Comparison of ENCODE assay signal across 30 cellular contexts in the genomic region with DNA sequence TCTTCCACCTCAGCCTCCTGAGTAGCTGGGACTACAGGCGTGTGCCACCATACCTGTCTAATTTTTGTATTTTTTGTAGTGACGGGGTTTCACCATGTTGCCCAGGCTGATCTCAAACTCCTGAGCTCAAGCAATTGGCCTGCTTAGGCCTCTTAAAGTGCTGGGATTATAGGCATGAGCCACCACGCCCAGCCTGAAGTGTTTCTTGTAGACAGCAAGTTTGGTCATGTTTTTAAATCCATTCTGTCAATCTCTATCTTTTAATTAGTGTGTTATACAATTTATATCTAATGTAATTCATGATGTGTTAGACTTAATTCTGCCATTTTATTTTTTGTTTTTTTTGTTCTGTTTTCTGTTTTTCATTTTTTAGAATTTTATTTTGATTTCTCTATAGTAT.
"Had no signal": no experiment of that assay in that cellular context is flagged by ENCODE, and none has a peak within 500 bp of the region (broad histone marks: within the 10 kb centered on the region; RNA-seq: fewer than 3 reads in every experiment).

No MANE protein-coding gene starts in this region.

- H3K9me3 ChIP-seq: ascending aorta, body of pancreas had no signal

- H3K4me1 ChIP-seq: ascending aorta, body of pancreas had no signal

- DNase-seq: activated CD4-positive, alpha-beta memory T cell treated with anti-CD3 and anti-CD28 coated beads, Interleukin-2, amount 10 ng/mL, durations not matched to agents 7 days and 5 days; activated CD4-positive, alpha-beta T cell treated with anti-CD3 and anti-CD28 coated beads for 36 hours; activated CD4-positive, alpha-beta T cell treated with anti-CD3 and anti-CD28 coated beads, Interleukin-2, amount 50 U/mL, for 1 hour; activated effector memory CD4-positive, alpha-beta T cell treated with anti-CD3 and anti-CD28 coated beads, Interleukin-2, amount 50 U/mL, for 16 hours; activated naive CD4-positive, alpha-beta T cell treated with Interleukin-2 at 50 U/mL for 16 hours; activated naive CD8-positive, alpha-beta T cell treated with anti-CD3 and anti-CD28 coated beads, Interleukin-2, amount 50 U/mL, for 24 hours; activated T-cell treated with anti-CD3 and anti-CD28 coated beads, Interleukin-2, amount 50 U/mL, for 4 hours; amniotic stem cell; body of pancreas; Karpas-422; MM.1S; NCI-H1105; NCI-H1436; NCI-H187; NCI-H2081; NCI-H2171 treated with DMSO at 0.1 percent for 48 hours; NCI-H226; NCI-H526; NCI-H82; OCI-M1; RPMI8226; T-helper 1 cell had no signal

- H3K27ac ChIP-seq: ascending aorta, body of pancreas, cardiac muscle cell, SK-N-MC, VCaP had no signal

- H3K36me3 ChIP-seq: ascending aorta, cardiac muscle cell had no signal

- ATAC-seq: activated CD4-positive, alpha-beta T cell treated with anti-CD3 and anti-CD28 coated beads for 36 hours; activated naive CD4-positive, alpha-beta T cell treated with anti-CD3 and anti-CD28 coated beads, Interleukin-2, amount 50 U/mL, for 72 hours; activated naive CD8-positive, alpha-beta T cell treated with anti-CD3 and anti-CD28 coated beads, Interleukin-2, amount 50 U/mL, for 24 hours; activated T-cell treated with anti-CD3 and anti-CD28 coated beads, Interleukin-2, amount 50 U/mL, for 4 hours; body of pancreas; K562; Panc1; Right ventricle myocardium inferior had no signal

- H3K27me3 ChIP-seq: ascending aorta, body of pancreas, cardiac muscle cell had no signal

- H3K4me3 ChIP-seq: ascending aorta, body of pancreas, cardiac muscle cell, K562, SK-N-MC had no signal

- FAIRE-seq: K562 had no signal
